Comparison of ENCODE assay signal across 33 cellular contexts in genomic region chr5:154589511-154589910, GRCh38.
"Had no signal": no experiment of that assay in that cellular context is flagged by ENCODE, and none has a peak within 500 bp of the region (broad histone marks: within the 10 kb centered on the region; RNA-seq: fewer than 3 reads in every experiment).

No MANE protein-coding gene starts in this region.

- H3K27ac ChIP-seq: brain microvascular endothelial cell, coronary artery, epithelial cell of prostate, esophagus squamous epithelium, gastroesophageal sphincter, WERI-Rb-1 had no signal

- H3K36me3 Mint-ChIP-seq: activated naive CD8-positive, alpha-beta T cell; T-cell had no signal

- H3K4me3 Mint-ChIP-seq: activated B cell treated with CpG ODN at 0.5 μM for 24 hours; activated CD8-positive, alpha-beta T cell treated with anti-CD3 and anti-CD28 coated beads for 36 hours; activated naive CD8-positive, alpha-beta T cell; activated T-cell treated with anti-CD3 and anti-CD28 coated beads, Interleukin-2, amount 50 U/mL, for 4 hours; activated T-helper 17 cell treated with anti-CD3 and anti-CD28 coated beads, Interleukin-2, amount 50 U/mL, for 72 hours; dendritic cell treated with granulocyte-macrophage colony-stimulating factor and Interleukin-4, amounts not matched to agents 40 ng/mL and 50 ng/mL, for 4 days; effector memory CD8-positive, alpha-beta T cell; T-cell; T-helper 17 cell; T-helper 2 cell treated with Interferon-gamma antibody and Interleukin-4, amounts not matched to agents 5 μg/mL and 100 μg/mL, for 36 hours had no signal

- DNase-seq: activated B cell treated with CpG ODN at 0.5 μM for 24 hours; activated CD4-positive, alpha-beta T cell treated with anti-CD3 and anti-CD28 coated beads for 48 hours; activated CD4-positive, alpha-beta T cell treated with anti-CD3 and anti-CD28 coated beads, Interleukin-2, amount 50 U/mL, for 1 hour; activated CD4-positive, alpha-beta T cell treated with anti-CD3 and anti-CD28 coated beads, Interleukin-2, amount 50 U/mL, for 48 hours; activated CD8-positive, alpha-beta memory T cell treated with anti-CD3 and anti-CD28 coated beads for 24 hours; activated CD8-positive, alpha-beta T cell treated with anti-CD3 and anti-CD28 coated beads for 36 hours; activated effector memory CD4-positive, alpha-beta T cell treated with Interleukin-2 at 50 U/mL for 16 hours; activated gamma-delta T cell treated with Interleukin-2 at 50 U/mL for 16 hours; activated naive CD4-positive, alpha-beta T cell treated with anti-CD3 and anti-CD28 coated beads, Interleukin-2, amount 50 U/mL, for 16 hours; activated naive CD4-positive, alpha-beta T cell treated with Interleukin-2 at 50 U/mL for 16 hours; activated T-cell treated with anti-CD3 and anti-CD28 coated beads, Interleukin-2, amount 50 U/mL, for 4 hours; amniotic stem cell; brain microvascular endothelial cell; central memory CD4-positive, alpha-beta T cell; effector memory CD8-positive, alpha-beta T cell; esophagus squamous epithelium; foreskin melanocyte; SW 1271; T-cell; T-helper 17 cell; T1000; WERI-Rb-1 had no signal

- H3K9me3 ChIP-seq: esophagus squamous epithelium, gastroesophageal sphincter had no signal

- H3K27ac Mint-ChIP-seq: activated B cell treated with CpG ODN at 0.5 μM for 24 hours; activated CD8-positive, alpha-beta T cell treated with anti-CD3 and anti-CD28 coated beads for 36 hours; activated naive CD8-positive, alpha-beta T cell; activated T-helper 17 cell treated with anti-CD3 and anti-CD28 coated beads, Interleukin-2, amount 50 U/mL, for 72 hours; dendritic cell treated with granulocyte-macrophage colony-stimulating factor and Interleukin-4, amounts not matched to agents 40 ng/mL and 50 ng/mL, for 4 days; effector memory CD8-positive, alpha-beta T cell; T-cell; T-helper 17 cell; T-helper 2 cell treated with Interferon-gamma antibody and Interleukin-4, amounts not matched to agents 5 μg/mL and 100 μg/mL, for 36 hours had no signal

- H3K4me1 Mint-ChIP-seq: activated B cell treated with CpG ODN at 0.5 μM for 24 hours; activated T-helper 17 cell treated with anti-CD3 and anti-CD28 coated beads, Interleukin-2, amount 50 U/mL, for 72 hours; T-cell; T-helper 17 cell had no signal

- ATAC-seq: activated CD4-positive, CD25-positive, alpha-beta regulatory T cell treated with anti-CD3 and anti-CD28 coated beads, Interleukin-2, amount 50 U/mL, for 24 hours; activated CD8-positive, alpha-beta T cell treated with anti-CD3 and anti-CD28 coated beads for 36 hours; activated T-cell treated with anti-CD3 and anti-CD28 coated beads, Interleukin-2, amount 50 U/mL, for 4 hours; activated T-helper 17 cell treated with anti-CD3 and anti-CD28 coated beads, Interleukin-2, amount 50 U/mL, for 72 hours; effector memory CD8-positive, alpha-beta T cell; gastroesophageal sphincter; T-cell; T-helper 17 cell had no signal

- H3K27me3 ChIP-seq: brain microvascular endothelial cell had no signal

- FAIRE-seq: astrocyte, endothelial cell of umbilical vein had no signal

- H3K36me3 ChIP-seq: brain microvascular endothelial cell, esophagus squamous epithelium, gastroesophageal sphincter, WERI-Rb-1 had no signal

- H3K9me3 Mint-ChIP-seq: activated B cell treated with CpG ODN at 0.5 μM for 24 hours; activated CD8-positive, alpha-beta T cell treated with anti-CD3 and anti-CD28 coated beads for 36 hours; activated T-cell treated with anti-CD3 and anti-CD28 coated beads, Interleukin-2, amount 50 U/mL, for 4 hours; activated T-helper 17 cell treated with anti-CD3 and anti-CD28 coated beads, Interleukin-2, amount 50 U/mL, for 72 hours; dendritic cell treated with granulocyte-macrophage colony-stimulating factor and Interleukin-4, amounts not matched to agents 40 ng/mL and 50 ng/mL, for 4 days; effector memory CD8-positive, alpha-beta T cell; T-cell; T-helper 2 cell treated with Interferon-gamma antibody and Interleukin-4, amounts not matched to agents 5 μg/mL and 100 μg/mL, for 36 hours had no signal

- H3K4me3 ChIP-seq: coronary artery, dorsolateral prefrontal cortex, esophagus squamous epithelium, gastroesophageal sphincter had no signal

- H3K4me1 ChIP-seq: esophagus squamous epithelium, gastroesophageal sphincter had no signal
